ENCODE assay signal across 11 cellular contexts in genomic region chr3:149291178-149291577, GRCh38. TPM values are rescaled to one million over a fixed set of nuclear protein-coding genes. Genes with fewer than 3 reads are reported as not detected.
DNase-seq lines count a peak whose midpoint lies in the region; TF ChIP-seq lines count a peak whose summit lies in the region.
"Had no signal": no experiment of that assay in that cellular context is flagged by ENCODE, and none has a peak within 500 bp of the region (broad histone marks: within the 10 kb centered on the region; RNA-seq: fewer than 3 reads in every experiment).

No MANE protein-coding gene starts in this region.

- POLR2A ChIA-PET in AG04450 (lab: Yijun Ruan, JAX): no interaction called here

- H3K9me3 ChIP-seq in AG04450 (ENCODE audit: control insufficient read depth, insufficient read depth, low read length): peaks cover 6% of the 10 kb centered on the region; the same call in 1 of the 2 replicates

- no peak for DNase-seq in AG04450 (ENCODE audit: low read depth, low spot score)
- peak; percentile 3 for DNase-seq in NCI-H1105 (lab: John Stamatoyannopoulos, UW)
- peak; percentile 38 to 61 for DNase-seq in erythroblast (lab: John Stamatoyannopoulos, UW)
- DNase-seq in NCI-H2227 (lab: John Stamatoyannopoulos, UW; ENCODE audit: unreplicated experiment): no peak
- no peak for DNase-seq in activated CD4-positive, CD25-positive, alpha-beta regulatory T cell (lab: John Stamatoyannopoulos, UW)
- DNase-seq in stimulated activated CD4-positive, alpha-beta T cell treated with anti-CD3 and anti-CD28 coated beads, Interleukin-2, amount 100 ng/mL, for 24 hours: no peak
- DNase-seq in A172 (ENCODE audit: low spot score): no peak
- DNase-seq: activated naive CD4-positive, alpha-beta T cell treated with Interleukin-2 at 50 U/mL for 16 hours; islet precursor cell; NCI-H1048 had no signal

- CTCF ChIA-PET in AG04450 (lab: Charles Lee): interaction anchor here (0.6 kb wide), 1 partner anchor 60 kb away, joined by 4 read pairs; no protein-coding TSS in a partner anchor

- H3K27me3 ChIP-seq in AG04450 (ENCODE audit: control insufficient read depth, insufficient read depth, low read length): no peaks in the 10 kb centered on the region

- H3K4me3 ChIP-seq in AG04450 (ENCODE audit: low read depth, low read length): no peak overlapping the region

- no peak for TF ChIP-seq POLR2A in erythroblast (IDR thresholded peaks at IDR 0.05; ENCODE audit: low read length)

- TF ChIP-seq CTCF in AG04450 (IDR thresholded peaks at IDR 0.05; ENCODE audit: low read depth, low read length) (peak; percentile 37), GM12874 (IDR thresholded peaks at IDR 0.05; ENCODE audit: insufficient read depth, low read depth, low read length) (peak; percentile 61)

- no peak overlapping the region for H3K27ac ChIP-seq in AG04450 (ENCODE audit: low read depth, low read length)

RNA-seq across cellular contexts. Expression of gene TM4SF18, which starts 42.3 kb away (rescaled TPM):
- polyA plus RNA-seq in AG04450 (2011; rRNA removed): 0.09 TPM in 1 of 2 replicates, not detected in the other
- polyA minus RNA-seq in AG04450 (2011; rRNA and poly(A)+ RNA removed): not detected in 2 replicates
- total RNA-seq in A172 (2014; rRNA removed; shearing (Covaris generic)): 0.45 and 2.1 TPM in 2 replicates

Comparison
In these comparisons a context has a peak if more than half of its experiments do, and no peak if none do; other contexts are left out.
1. DNase-seq: peak in NCI-H1105 (single experiment) and erythroblast (2 of 2); none in AG04450 (single experiment), NCI-H2227 (single experiment), activated CD4-positive, CD25-positive, alpha-beta regulatory T cell (0 of 4), stimulated activated CD4-positive, alpha-beta T cell treated with anti-CD3 and anti-CD28 coated beads, Interleukin-2, amount 100 ng/mL, for 24 hours (0 of 2) and A172 (single experiment).